ENCODE assay signal across 1 cellular context in genomic region chr9:251398-251797, GRCh38.
TF ChIP-seq lines count a peak whose summit lies in the region.

No MANE protein-coding gene starts in this region.

TF ChIP-seq in K562, 482 proteins besides CTCF, POLR2A, EP300 and RAD21 (continued from another document and continues in another):
- TF ChIP-seq RNF219 (CRISPR knock-in tag; IDR thresholded peaks at IDR 0.05): no peak
- TF ChIP-seq CBX1 (IDR thresholded peaks at IDR 0.05; ENCODE audit: low read depth): no peak
- TF ChIP-seq ZNF668 (CRISPR knock-in tag; IDR thresholded peaks at IDR 0.05): no peak
- TF ChIP-seq CCAR2 (IDR thresholded peaks at IDR 0.05; ENCODE audit: low read depth, low read length): no peak
- no peak for TF ChIP-seq CUX1 (CRISPR knock-in tag; IDR thresholded peaks at IDR 0.05)
- TF ChIP-seq MBD1 (CRISPR knock-in tag; IDR thresholded peaks at IDR 0.05): no peak
- TF ChIP-seq RHOXF2B (CRISPR knock-in tag; conservative IDR thresholded peaks at IDR 0.05): no peak
- no peak for TF ChIP-seq RBM15 (IDR thresholded peaks at IDR 0.05; ENCODE audit: insufficient read depth, low read length)
- no peak for TF ChIP-seq PATZ1 (CRISPR knock-in tag; IDR thresholded peaks at IDR 0.05; ENCODE audit: borderline replicate concordance)
- no peak for TF ChIP-seq EZH2 (IDR thresholded peaks at IDR 0.05; ENCODE audit: borderline replicate concordance, low read depth, low read length)
- no peak for TF ChIP-seq ILF3 (IDR thresholded peaks at IDR 0.05; ENCODE audit: borderline replicate concordance)
- TF ChIP-seq CBX8 (IDR thresholded peaks at IDR 0.05; ENCODE audit: borderline replicate concordance, extremely low read depth, low read depth, low read length, poor library complexity, severe bottlenecking): no peak
- no peak for TF ChIP-seq ZNF224 (CRISPR knock-in tag; IDR thresholded peaks at IDR 0.05)
- TF ChIP-seq ZNF217 (CRISPR knock-in tag; IDR thresholded peaks at IDR 0.05): no peak
- TF ChIP-seq OTX1 (CRISPR knock-in tag; IDR thresholded peaks at IDR 0.05): no peak
- TF ChIP-seq MGA (IDR thresholded peaks at IDR 0.05): peak; percentile 41; the same call in 1 of the 2 replicates
- no peak for TF ChIP-seq IRF1 (CRISPR knock-in tag; IDR thresholded peaks at IDR 0.05; ENCODE audit: borderline replicate concordance)
- no peak for TF ChIP-seq FIP1L1 (IDR thresholded peaks at IDR 0.05; ENCODE audit: low read depth, low read length, poor library complexity, severe bottlenecking)
- TF ChIP-seq TEAD2 (tag; IDR thresholded peaks at IDR 0.05): 0 out of 2 replicates have a peak, but pooled peaks have one; percentile 21
- TF ChIP-seq MTA2 (IDR thresholded peaks at IDR 0.05; ENCODE audit: low read depth): peak; percentile 94
